13 cellular contexts compared by ENCODE assay signal in genomic region chr15:50627351-50628055, GRCh38. TPM values are rescaled to one million over a fixed set of nuclear protein-coding genes. Genes with fewer than 3 reads are reported as not detected.
DNase-seq lines count a peak whose midpoint lies in the region; ATAC-seq and TF ChIP-seq lines count a peak whose summit lies in the region.
"Had no signal": no experiment of that assay in that cellular context is flagged by ENCODE, and none has a peak within 500 bp of the region (broad histone marks: within the 10 kb centered on the region; RNA-seq: fewer than 3 reads in every experiment).

No MANE protein-coding gene starts in this region.

- H3K36me3 ChIP-seq in parathyroid adenoma (ENCODE audit: control insufficient read depth, insufficient read depth, low read length), result no peaks in the 10 kb centered on the region

- H3K4me1 ChIP-seq in parathyroid adenoma, result peaks cover 10% of the 10 kb centered on the region
- H3K4me1 ChIP-seq: esophagus squamous epithelium, stomach had no signal

- no peak for ATAC-seq in activated CD8-positive, alpha-beta memory T cell treated with anti-CD3 and anti-CD28 coated beads, Interleukin-2, amount 10 ng/mL, durations not matched to agents 7 days and 5 days
- no peak for ATAC-seq in GM19452 (IDR thresholded peaks at IDR 0.05; ENCODE audit: unreplicated experiment)
- ATAC-seq in GM18870 (IDR thresholded peaks at IDR 0.05; ENCODE audit: unreplicated experiment), result no peak

- no peak overlapping the region for H3K9ac ChIP-seq in parathyroid adenoma

- H3K27ac Mint-ChIP-seq in activated CD8-positive, alpha-beta memory T cell treated with anti-CD3 and anti-CD28 coated beads, Interleukin-2, amount 10 ng/mL, durations not matched to agents 7 days and 5 days, result peak overlapping the region; percentile 52
- H3K27ac Mint-ChIP-seq: brain had no signal

- no peak overlapping the region for H3K4me2 ChIP-seq in parathyroid adenoma (ENCODE audit: low read length)

- H3K4me1 Mint-ChIP-seq in activated CD8-positive, alpha-beta memory T cell treated with anti-CD3 and anti-CD28 coated beads, Interleukin-2, amount 10 ng/mL, durations not matched to agents 7 days and 5 days, result peaks cover 11% of the 10 kb centered on the region
- H3K4me1 Mint-ChIP-seq: brain had no signal

- H3K4me3 ChIP-seq in parathyroid adenoma (ENCODE audit: low read depth, low read length), result no peak overlapping the region
- H3K4me3 ChIP-seq: esophagus squamous epithelium, stomach had no signal

- H3K27me3 ChIP-seq in parathyroid adenoma (ENCODE audit: control insufficient read depth, insufficient read depth, low read length), result no peaks in the 10 kb centered on the region
- H3K27me3 ChIP-seq: esophagus squamous epithelium, stomach had no signal

- H3K27ac ChIP-seq in parathyroid adenoma, result peak overlapping the region; percentile 48
- H3K27ac ChIP-seq: esophagus squamous epithelium, stomach had no signal

- TF ChIP-seq CTCF in parathyroid adenoma (IDR thresholded peaks at IDR 0.05), result no peak

- no peaks in the 10 kb centered on the region for H3K9me3 ChIP-seq in parathyroid adenoma (ENCODE audit: control insufficient read depth, low read length)
- H3K9me3 ChIP-seq: esophagus squamous epithelium, stomach had no signal

- no peaks in the 10 kb centered on the region for H3K9me3 Mint-ChIP-seq in activated CD8-positive, alpha-beta memory T cell treated with anti-CD3 and anti-CD28 coated beads, Interleukin-2, amount 10 ng/mL, durations not matched to agents 7 days and 5 days (ENCODE audit: low read depth)
- H3K9me3 Mint-ChIP-seq: brain had no signal

- no peak overlapping the region for H2AFZ ChIP-seq in parathyroid adenoma

- H3K4me3 Mint-ChIP-seq in activated CD8-positive, alpha-beta memory T cell treated with anti-CD3 and anti-CD28 coated beads, Interleukin-2, amount 10 ng/mL, durations not matched to agents 7 days and 5 days, result no peak overlapping the region
- H3K4me3 Mint-ChIP-seq: brain had no signal

- CTCF ChIA-PET in activated CD8-positive, alpha-beta memory T cell treated with anti-CD3 and anti-CD28 coated beads, Interleukin-2, amount 10 ng/mL, durations not matched to agents 7 days and 5 days (lab: Charles Lee), result interaction anchor here (0.6 kb wide), 1 partner anchor 831 kb away, joined by 3 read pairs; no protein-coding TSS in a partner anchor

- no peak for DNase-seq in activated CD8-positive, alpha-beta memory T cell treated with anti-CD3 and anti-CD28 coated beads, Interleukin-2, amount 10 ng/mL, durations not matched to agents 7 days and 5 days
- DNase-seq in activated CD8-positive, alpha-beta memory T cell treated with anti-CD3 and anti-CD28 coated beads for 24 hours, result no peak
- DNase-seq in RPMI7951 (ENCODE audit: low read depth), result peak; percentile 28
- DNase-seq in dedifferentiated amniotic fluid mesenchymal stem cell (ENCODE audit: extremely low spot score), result peak; percentile 19
- no peak for DNase-seq in stimulated activated CD4-positive, alpha-beta T cell treated with anti-CD3 and anti-CD28 coated beads, Interleukin-2, amount 100 ng/mL, for 24 hours
- DNase-seq: esophagus squamous epithelium, NCI-H1105, NCI-H774, stomach had no signal

- H3K27me3 Mint-ChIP-seq in activated CD8-positive, alpha-beta memory T cell treated with anti-CD3 and anti-CD28 coated beads, Interleukin-2, amount 10 ng/mL, durations not matched to agents 7 days and 5 days, result no peaks in the 10 kb centered on the region
- H3K27me3 Mint-ChIP-seq: brain had no signal

- peaks cover 23% of the 10 kb centered on the region for H3K36me3 Mint-ChIP-seq in activated CD8-positive, alpha-beta memory T cell treated with anti-CD3 and anti-CD28 coated beads, Interleukin-2, amount 10 ng/mL, durations not matched to agents 7 days and 5 days

- no peaks in the 10 kb centered on the region for H3K79me2 ChIP-seq in parathyroid adenoma

RNA-seq across cellular contexts. Expression of gene TRPM7, which starts 59.1 kb away (rescaled TPM):
- total RNA-seq in activated CD8-positive, alpha-beta memory T cell treated with anti-CD3 and anti-CD28 coated beads, Interleukin-2, amount 10 ng/mL, durations not matched to agents 7 days and 5 days, result 10 to 100 TPM; 44.5 to 45.8 TPM
- total RNA-seq in RPMI7951 (2014; rRNA removed; shearing (Covaris generic)), result 31.8 and 36.4 TPM in 2 replicates

Comparison
In these comparisons a context has a peak if more than half of its experiments do, and no peak if none do; other contexts are left out.
1. DNase-seq: peak in RPMI7951 (single experiment) and dedifferentiated amniotic fluid mesenchymal stem cell (single experiment); none in activated CD8-positive, alpha-beta memory T cell treated with anti-CD3 and anti-CD28 coated beads, Interleukin-2, amount 10 ng/mL, durations not matched to agents 7 days and 5 days (single experiment), activated CD8-positive, alpha-beta memory T cell treated with anti-CD3 and anti-CD28 coated beads for 24 hours (single experiment) and stimulated activated CD4-positive, alpha-beta T cell treated with anti-CD3 and anti-CD28 coated beads, Interleukin-2, amount 100 ng/mL, for 24 hours (0 of 2).